In the genomic region with DNA sequence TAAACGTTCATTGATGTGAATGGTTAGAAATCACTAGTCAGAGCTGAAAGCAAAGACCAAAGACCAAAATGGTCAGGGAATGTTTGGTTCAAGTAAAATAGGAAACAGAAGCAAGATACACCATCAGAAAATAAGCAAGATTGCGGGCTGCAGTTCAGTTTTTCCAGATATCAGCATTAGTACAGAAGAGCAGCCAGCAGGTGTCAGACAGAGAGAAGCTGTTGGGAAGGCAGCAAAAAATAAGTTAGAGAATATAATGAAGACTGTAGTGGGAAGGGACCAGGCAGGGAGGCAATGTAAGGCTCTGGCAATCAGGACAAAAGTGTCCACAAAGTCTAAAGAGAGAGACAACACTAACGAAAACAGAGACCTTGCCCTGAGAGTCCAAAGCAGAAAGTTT, we compare ENCODE assay signal across 23 cellular contexts.
DNase-seq lines count a peak whose midpoint lies in the region; ATAC-seq and TF ChIP-seq lines count a peak whose summit lies in the region.
"Had no signal": no experiment of that assay in that cellular context is flagged by ENCODE, and none has a peak within 500 bp of the region (broad histone marks: within the 10 kb centered on the region; RNA-seq: fewer than 3 reads in every experiment).

No MANE protein-coding gene starts in this region.

- TF ChIP-seq CTCF in hepatocyte (IDR thresholded peaks at IDR 0.05; ENCODE audit: poor library complexity) = peak; percentile 37

- H3K9me2 ChIP-seq in hepatocyte (replicated peaks; ENCODE audit: insufficient read depth) = no peaks in the 10 kb centered on the region

- H4K20me1 ChIP-seq in hepatocyte (ENCODE audit: insufficient read depth, poor library complexity, severe bottlenecking) = no peaks in the 10 kb centered on the region

- H3K27ac Mint-ChIP-seq in CD8-positive, alpha-beta memory T cell = no peak overlapping the region
- H3K27ac Mint-ChIP-seq: T-helper 1 cell treated with Interleukin-12 subunit alpha and Interleukin-12 subunit beta and Interleukin-4 antibody, amounts not matched to agents 30 μg/mL and 1 μg/mL, for 36 hours had no signal

- ATAC-seq in GM21367 (IDR thresholded peaks at IDR 0.05; ENCODE audit: unreplicated experiment) (no peak), HG02798 (IDR thresholded peaks at IDR 0.05; ENCODE audit: poor library complexity, unreplicated experiment) (no peak)
- ATAC-seq: A549, left lung, upper lobe of right lung had no signal

- H3K4me3 ChIP-seq in hepatocyte = no peak overlapping the region
- H3K4me3 ChIP-seq in CD8-positive, alpha-beta memory T cell (ENCODE audit: low read length) = no peak overlapping the region
- H3K4me3 ChIP-seq: A549, breast epithelium, left lung, upper lobe of right lung had no signal

- no peaks in the 10 kb centered on the region for H3K4me1 ChIP-seq in hepatocyte (ENCODE audit: insufficient read depth)
- peaks cover 6% of the 10 kb centered on the region for H3K4me1 ChIP-seq in CD8-positive, alpha-beta memory T cell (ENCODE audit: insufficient read depth, low read length)
- H3K4me1 ChIP-seq: A549, breast epithelium, left lung, upper lobe of right lung had no signal

- no peak overlapping the region for H2AFZ ChIP-seq in hepatocyte

- H3K4me1 Mint-ChIP-seq in CD8-positive, alpha-beta memory T cell = peaks cover 0 to 4% (median 0%) of the 10 kb centered on the region in 3 donors

- peaks cover 0 to 6% (median 3%) of the 10 kb centered on the region in 5 donors for H3K9me3 Mint-ChIP-seq in CD8-positive, alpha-beta memory T cell
- H3K9me3 Mint-ChIP-seq: T-helper 1 cell treated with Interleukin-12 subunit alpha and Interleukin-12 subunit beta and Interleukin-4 antibody, amounts not matched to agents 30 μg/mL and 1 μg/mL, for 36 hours had no signal

- POLR2A ChIA-PET in CD8-positive, alpha-beta memory T cell (lab: Charles Lee) = no interaction called here

- H3K79me2 ChIP-seq in hepatocyte = no peaks in the 10 kb centered on the region

- CTCF ChIA-PET in CD8-positive, alpha-beta memory T cell (lab: Charles Lee) = no interaction called here

- no peak overlapping the region for H3K4me3 Mint-ChIP-seq in CD8-positive, alpha-beta memory T cell
- H3K4me3 Mint-ChIP-seq: T-helper 1 cell treated with Interleukin-12 subunit alpha and Interleukin-12 subunit beta and Interleukin-4 antibody, amounts not matched to agents 30 μg/mL and 1 μg/mL, for 36 hours had no signal

- no peak overlapping the region for H3K4me2 ChIP-seq in hepatocyte
- H3K4me2 ChIP-seq: A549 had no signal

- WGBS in hepatocyte (ENCODE audit: low lambda C conversion rate, missing lambda C conversion rate) = 61% methylated on average over 3 of the region's 3 CpGs

- peaks cover 0 to 1% of the 10 kb centered on the region in 2 donors for H3K27me3 Mint-ChIP-seq in CD8-positive, alpha-beta memory T cell

- DNase-seq in NCI-H82 (lab: John Stamatoyannopoulos, UW) = peak; percentile 33
- no peak for DNase-seq in NCI-H82 treated with DMSO at 0.1 percent for 48 hours (lab: John Stamatoyannopoulos, UW; ENCODE audit: unreplicated experiment)
- DNase-seq in NCI-H69 (lab: John Stamatoyannopoulos, UW) = peak; percentile 30
- no peak for DNase-seq in hepatocyte (ENCODE audit: low spot score)
- no peak for DNase-seq in mesenteric fat pad (ENCODE audit: low spot score)
- DNase-seq in CD8-positive, alpha-beta memory T cell = no peak
- DNase-seq: activated CD4-positive, alpha-beta T cell treated with anti-CD3 and anti-CD28 coated beads, Interleukin-2, amount 50 U/mL, for 48 hours; activated effector memory CD4-positive, alpha-beta T cell treated with anti-CD3 and anti-CD28 coated beads, Interleukin-2, amount 50 U/mL, for 16 hours; cortex of kidney; DMS53; GOT3; left lung; NCI-H1092; NCI-H2081 treated with DMSO at 0.1 percent for 48 hours; NCI-H510A treated with DMSO at 0.1 percent for 48 hours; SIG-M5; stimulated activated CD4-positive, alpha-beta T cell treated with anti-CD3 and anti-CD28 coated beads, Interleukin-12 subunit alpha, Interleukin-12 subunit beta, amount 100 ng/mL, for 4 hours; upper lobe of right lung had no signal

- H3K27ac ChIP-seq in hepatocyte = no peak overlapping the region
- no peak overlapping the region for H3K27ac ChIP-seq in CD8-positive, alpha-beta memory T cell (ENCODE audit: low read depth, low read length)
- H3K27ac ChIP-seq: A549, breast epithelium, left lung, upper lobe of right lung had no signal

- H3K36me3 ChIP-seq in hepatocyte (replicated peaks; ENCODE audit: insufficient read depth, low read depth) = no peaks in the 10 kb centered on the region
- H3K36me3 ChIP-seq in CD8-positive, alpha-beta memory T cell (ENCODE audit: insufficient read depth, low read length) = no peaks in the 10 kb centered on the region
- H3K36me3 ChIP-seq: breast epithelium, left lung, upper lobe of right lung had no signal

- H3K36me3 Mint-ChIP-seq in CD8-positive, alpha-beta memory T cell = no peaks in the 10 kb centered on the region

- no peaks in the 10 kb centered on the region for H3K27me3 ChIP-seq in hepatocyte
- H3K27me3 ChIP-seq in CD8-positive, alpha-beta memory T cell (ENCODE audit: insufficient read depth, low read length, poor library complexity, severe bottlenecking) = no peaks in the 10 kb centered on the region
- H3K27me3 ChIP-seq: breast epithelium, left lung, upper lobe of right lung had no signal

- H3K9me3 ChIP-seq in hepatocyte (ENCODE audit: low read depth) = no peaks in the 10 kb centered on the region
- H3K9me3 ChIP-seq in CD8-positive, alpha-beta memory T cell (ENCODE audit: low read length) = no peaks in the 10 kb centered on the region
- H3K9me3 ChIP-seq: A549, breast epithelium, left lung, upper lobe of right lung had no signal

Comparison
In these comparisons a context has a peak if more than half of its experiments do, and no peak if none do; other contexts are left out.
1. DNase-seq: peak in NCI-H82 (single experiment) and NCI-H69 (single experiment); none in NCI-H82 treated with DMSO at 0.1 percent for 48 hours (single experiment), hepatocyte (single experiment), mesenteric fat pad (single experiment) and CD8-positive, alpha-beta memory T cell (0 of 5).